Comparison of ENCODE assay signal across 17 cellular contexts in the genomic region with DNA sequence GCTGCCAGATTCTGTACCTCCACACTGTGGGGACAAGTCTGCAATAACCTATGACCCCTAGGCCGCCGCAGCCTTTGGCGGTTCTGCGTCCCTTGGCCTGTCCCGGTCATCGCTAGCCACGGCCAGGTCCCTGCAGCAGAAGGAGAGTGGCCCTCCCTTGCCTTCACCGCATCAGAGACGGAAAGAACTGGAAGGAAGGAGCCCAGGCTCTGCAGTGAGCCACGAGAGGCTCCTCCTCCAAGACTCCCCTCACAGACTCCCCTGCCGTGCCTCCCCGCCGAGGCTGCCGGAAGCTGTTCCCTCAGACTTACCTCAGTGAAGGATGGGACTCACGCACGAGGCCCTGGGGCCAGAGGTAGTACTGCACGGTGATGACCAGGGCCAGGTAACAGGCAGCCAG. TPM values are rescaled to one million over a fixed set of nuclear protein-coding genes. Genes with fewer than 3 reads are reported as not detected.
DNase-seq lines count a peak whose midpoint lies in the region; ATAC-seq and TF ChIP-seq lines count a peak whose summit lies in the region.
"Had no signal": no experiment of that assay in that cellular context is flagged by ENCODE, and none has a peak within 500 bp of the region (broad histone marks: within the 10 kb centered on the region; RNA-seq: fewer than 3 reads in every experiment).

No MANE protein-coding gene starts in this region.

- TF ChIP-seq CTCF in gastroesophageal sphincter (IDR thresholded peaks at IDR 0.05) (no peak), tibial artery (IDR thresholded peaks at IDR 0.05) (no peak)

- H3K27me3 ChIP-seq in H7 (ENCODE audit: control insufficient read depth, insufficient read depth, low read length) = no peaks in the 10 kb centered on the region
- H3K27me3 ChIP-seq in gastroesophageal sphincter = peaks cover 9% of the 10 kb centered on the region
- no peaks in the 10 kb centered on the region for H3K27me3 ChIP-seq in neuronal stem cell (ENCODE audit: control insufficient read depth in 3 of 3, insufficient read depth in 3 of 3, low read depth in 1 of 3, low read length in 3 of 3)
- H3K27me3 ChIP-seq in tibial artery = peaks cover 0 to 25% of the 10 kb centered on the region in 2 donors

- H3K79me1 ChIP-seq in neuronal stem cell (ENCODE audit: low read depth, low read length) = no peaks in the 10 kb centered on the region

- H2BK120ac ChIP-seq in neuronal stem cell (ENCODE audit: low read depth, low read length) = peak overlapping the region; percentile 68

- no peak for TF ChIP-seq POLR2A in gastroesophageal sphincter (IDR thresholded peaks at IDR 0.05)

- ATAC-seq in gastroesophageal sphincter = peak; percentile 19
- no peak for ATAC-seq in GM19035 (IDR thresholded peaks at IDR 0.05; ENCODE audit: unreplicated experiment)
- ATAC-seq in GM21723 (IDR thresholded peaks at IDR 0.05; ENCODE audit: unreplicated experiment) = no peak
- ATAC-seq: CD8-positive, alpha-beta T cell; GM12878 had no signal

- H3K4me2 ChIP-seq in neuronal stem cell (ENCODE audit: insufficient read depth, low read length, poor library complexity, severe bottlenecking) = no peak overlapping the region
- H3K4me2 ChIP-seq: BLaER1 treated with 17β-estradiol and CSF1 and Interleukin-3, amounts not matched to agents 10 nM and 100 nM had no signal

- H3K9ac ChIP-seq in neuronal stem cell (ENCODE audit: low read depth, low read length, poor library complexity) = peak overlapping the region; percentile 30
- H3K9ac ChIP-seq: BLaER1 treated with 17β-estradiol and CSF1 and Interleukin-3, amounts not matched to agents 10 nM and 100 nM; GM23248 had no signal

- peak overlapping the region; percentile 21 for H3K23ac ChIP-seq in neuronal stem cell (ENCODE audit: low read depth, low read length, poor library complexity)

- peak overlapping the region; percentile 91 for H3K18ac ChIP-seq in neuronal stem cell (ENCODE audit: low read length)

- no peak overlapping the region for H3K27ac ChIP-seq in gastroesophageal sphincter
- no peak overlapping the region for H3K27ac ChIP-seq in neuronal stem cell (replicated peaks; ENCODE audit: low read length)
- no peak overlapping the region for H3K27ac ChIP-seq in tibial artery
- H3K27ac ChIP-seq: BLaER1 treated with 17β-estradiol and CSF1 and Interleukin-3, amounts not matched to agents 10 nM and 100 nM; GM23248 had no signal

- peak overlapping the region; percentile 22 for H4K91ac ChIP-seq in neuronal stem cell (ENCODE audit: low read depth, low read length, poor library complexity)

- no CpG with 5 or more reads among the region's 17 CpGs for WGBS in gastroesophageal sphincter (ENCODE audit: low coverage in 1 of 2), 2 donors
- no CpG with 5 or more reads among the region's 17 CpGs for WGBS in neuronal stem cell (ENCODE audit: extremely low coverage in 2 of 2, insufficient read length in 2 of 2, insufficient replicate concordance in 1 of 2), 2 donors

- peak overlapping the region; percentile 96 for H2BK12ac ChIP-seq in neuronal stem cell (ENCODE audit: low read length)

- DNase-seq in H7 (peak; percentile 59), neuronal stem cell (ENCODE audit: low spot score) (no peak), NOMO-1 treated with DMSO at 0.1 percent for 48 hours (lab: John Stamatoyannopoulos, UW; ENCODE audit: unreplicated experiment) (no peak), tibial artery (no peak)
- DNase-seq: 8988T; Calu3; CD8-positive, alpha-beta T cell; GF-D8; GM23248 had no signal

- H3K4me3 ChIP-seq in H7 (ENCODE audit: insufficient read depth, low read depth, low read length) (no peak overlapping the region), gastroesophageal sphincter (no peak overlapping the region), neuronal stem cell (ENCODE audit: low read length in 2 of 2) (no peak overlapping the region), tibial artery (no peak overlapping the region)
- H3K4me3 ChIP-seq: GM12878, GM23248 had no signal

- peaks cover 0 to 11% (median 0%) of the 10 kb centered on the region in 3 donors for H3K9me3 ChIP-seq in gastroesophageal sphincter
- H3K9me3 ChIP-seq in neuronal stem cell (replicated peaks in 1 of 2; ENCODE audit: control insufficient read depth in 2 of 2, insufficient read depth in 1 of 2, low read depth in 1 of 2, low read length in 2 of 2) = peaks cover 0 to 7% of the 10 kb centered on the region in 2 donors
- H3K9me3 ChIP-seq in tibial artery = peaks cover 0 to 12% (median 9%) of the 10 kb centered on the region in 3 donors

- H3K4me1 ChIP-seq in gastroesophageal sphincter (no peaks in the 10 kb centered on the region), neuronal stem cell (ENCODE audit: control insufficient read depth in 2 of 2, insufficient read depth in 1 of 2, low read depth in 1 of 2, low read length in 2 of 2) (peaks cover 21 to 22% of the 10 kb centered on the region in 2 donors), tibial artery (no peaks in the 10 kb centered on the region)

- no peaks in the 10 kb centered on the region for H3K36me3 ChIP-seq in H7 (replicated peaks; ENCODE audit: control insufficient read depth, insufficient read depth, low read length)
- H3K36me3 ChIP-seq in gastroesophageal sphincter = no peaks in the 10 kb centered on the region
- no peaks in the 10 kb centered on the region for H3K36me3 ChIP-seq in neuronal stem cell (replicated peaks in 1 of 2; ENCODE audit: control insufficient read depth in 2 of 2, insufficient read depth in 2 of 2, low read length in 2 of 2)
- no peaks in the 10 kb centered on the region for H3K36me3 ChIP-seq in tibial artery
- H3K36me3 ChIP-seq: BLaER1 treated with 17β-estradiol and CSF1 and Interleukin-3, amounts not matched to agents 10 nM and 100 nM had no signal

- peak overlapping the region; percentile 84 for H3K14ac ChIP-seq in neuronal stem cell (ENCODE audit: low read length)

- H2AFZ ChIP-seq in neuronal stem cell (ENCODE audit: low read length) = no peak overlapping the region
- H2AFZ ChIP-seq: GM23248 had no signal

- peak overlapping the region; percentile 46 for H3K4ac ChIP-seq in neuronal stem cell (ENCODE audit: low read length)

- H2AK5ac ChIP-seq in neuronal stem cell (ENCODE audit: low read depth, low read length) = peak overlapping the region; percentile 98

- H2BK15ac ChIP-seq in neuronal stem cell (ENCODE audit: low read length) = peak overlapping the region; percentile 98

- H4K8ac ChIP-seq in neuronal stem cell (ENCODE audit: low read depth, low read length) = peak overlapping the region; percentile 86

- intact Hi-C loops in tibial artery (cut with DNase I; ENCODE audit: low total_unique reads) = no loop called here

- TF ChIP-seq EP300 in gastroesophageal sphincter (IDR thresholded peaks at IDR 0.05) = no peak

- no peak overlapping the region for H2BK5ac ChIP-seq in neuronal stem cell (ENCODE audit: low read length)

RNA-seq across cellular contexts. Expression of a gene that starts 11.0 kb away (rescaled TPM):
- total RNA-seq in H7 (2014; rRNA removed; shearing (Covaris generic)) = not detected in 2 replicates
- total RNA-seq in gastroesophageal sphincter = not detected
- 0.32 TPM for polyA plus RNA-seq in neuronal stem cell (2013, experiment 1 of 2)
- 0.18 TPM for polyA plus RNA-seq in neuronal stem cell (2013, experiment 2 of 2)
- total RNA-seq: A673; Calu3; CD8-positive, alpha-beta T cell; GM12878; GM23248; HT-29 had no signal
- polyA plus RNA-seq: AG04450, GM12878, GM23248 had no signal
